ENCODE assay signal across 1 cellular context in the genomic region with DNA sequence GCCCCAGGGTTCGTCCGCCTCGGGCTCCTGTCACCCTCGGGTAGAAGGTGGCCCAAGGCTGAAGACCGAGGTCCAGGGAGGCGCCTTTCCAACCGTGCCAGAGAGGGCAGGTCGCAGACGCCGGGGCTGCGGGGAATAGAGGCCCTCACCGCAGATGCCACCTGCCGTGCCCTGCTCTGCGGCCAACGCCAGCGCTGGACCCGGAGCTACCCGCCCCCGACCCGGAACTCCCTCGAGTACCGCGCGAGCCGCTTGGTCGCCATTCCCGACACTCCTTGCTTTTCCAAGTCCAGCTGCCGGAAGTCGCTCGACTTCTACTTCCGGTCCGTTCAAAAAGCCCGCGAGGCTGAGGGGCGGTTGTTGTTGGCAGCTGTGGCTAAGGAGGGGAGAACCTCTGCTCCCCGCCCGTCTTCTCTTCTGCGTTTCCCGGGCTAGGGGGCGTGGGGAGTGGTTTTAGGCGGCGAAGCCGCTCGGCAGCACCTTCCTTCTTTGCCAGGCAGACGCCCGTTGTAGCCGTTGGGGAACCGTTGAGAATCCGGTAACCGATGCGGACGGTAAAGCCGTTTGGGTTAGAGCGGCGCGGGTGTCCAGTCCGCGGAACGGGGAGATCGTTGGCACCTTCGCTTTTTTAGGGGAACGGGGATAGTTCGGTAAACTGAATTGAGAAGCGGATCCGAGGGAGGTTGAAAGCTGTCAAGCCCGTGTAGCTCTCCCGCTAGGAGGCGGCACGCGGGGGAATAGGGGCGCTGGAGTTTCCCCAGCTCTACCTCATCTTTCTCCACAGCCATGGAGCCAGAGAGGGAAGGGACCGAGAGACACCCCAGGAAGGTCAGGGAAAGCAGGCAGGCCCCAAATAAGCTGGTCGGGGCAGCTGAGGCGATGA.
TF ChIP-seq lines count a peak whose summit lies in the region.

A gene with protein sequence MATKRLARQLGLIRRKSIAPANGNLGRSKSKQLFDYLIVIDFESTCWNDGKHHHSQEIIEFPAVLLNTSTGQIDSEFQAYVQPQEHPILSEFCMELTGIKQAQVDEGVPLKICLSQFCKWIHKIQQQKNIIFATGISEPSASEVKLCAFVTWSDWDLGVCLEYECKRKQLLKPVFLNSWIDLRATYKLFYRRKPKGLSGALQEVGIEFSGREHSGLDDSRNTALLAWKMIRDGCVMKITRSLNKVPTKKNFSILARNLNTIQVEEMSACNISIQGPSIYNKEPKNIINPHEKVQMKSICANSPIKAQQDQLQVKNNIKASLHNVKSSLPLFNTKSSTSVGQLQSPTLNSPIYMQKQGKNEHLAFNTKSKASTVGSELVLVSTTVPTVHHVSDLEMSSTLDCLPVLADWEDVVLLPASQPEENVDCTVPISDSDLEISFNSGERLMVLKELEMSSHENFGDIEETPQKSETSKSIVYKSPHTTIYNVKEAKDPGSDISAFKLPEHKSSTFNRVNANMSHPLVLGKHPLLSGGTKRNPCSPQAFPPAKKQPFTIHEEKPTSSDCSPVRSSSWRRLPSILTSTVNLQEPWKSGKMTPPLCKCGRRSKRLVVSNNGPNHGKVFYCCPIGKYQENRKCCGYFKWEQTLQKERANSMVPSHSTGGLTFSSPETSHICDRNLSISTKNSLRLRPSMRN (minus strand): TSS at position 305 of the 883 bp plus-strand sequence. CDS start 42 bp downstream, at position 263.
A gene with protein sequence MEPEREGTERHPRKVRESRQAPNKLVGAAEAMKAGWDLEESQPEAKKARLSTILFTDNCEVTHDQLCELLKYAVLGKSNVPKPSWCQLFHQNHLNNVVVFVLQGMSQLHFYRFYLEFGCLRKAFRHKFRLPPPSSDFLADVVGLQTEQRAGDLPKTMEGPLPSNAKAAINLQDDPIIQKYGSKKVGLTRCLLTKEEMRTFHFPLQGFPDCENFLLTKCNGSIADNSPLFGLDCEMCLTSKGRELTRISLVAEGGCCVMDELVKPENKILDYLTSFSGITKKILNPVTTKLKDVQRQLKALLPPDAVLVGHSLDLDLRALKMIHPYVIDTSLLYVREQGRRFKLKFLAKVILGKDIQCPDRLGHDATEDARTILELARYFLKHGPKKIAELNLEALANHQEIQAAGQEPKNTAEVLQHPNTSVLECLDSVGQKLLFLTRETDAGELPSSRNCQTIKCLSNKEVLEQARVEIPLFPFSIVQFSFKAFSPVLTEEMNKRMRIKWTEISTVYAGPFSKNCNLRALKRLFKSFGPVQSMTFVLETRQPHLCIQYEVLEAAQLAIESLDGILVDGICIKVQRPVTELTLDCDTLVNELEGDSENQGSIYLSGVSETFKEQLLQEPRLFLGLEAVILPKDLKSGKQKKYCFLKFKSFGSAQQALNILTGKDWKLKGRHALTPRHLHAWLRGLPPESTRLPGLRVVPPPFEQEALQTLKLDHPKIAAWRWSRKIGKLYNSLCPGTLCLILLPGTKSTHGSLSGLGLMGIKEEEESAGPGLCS (plus strand): TSS at position 360 of the 883 bp plus-strand sequence. CDS start 427 bp downstream, at position 787.

TF ChIP-seq in K562, 482 proteins besides CTCF, POLR2A, EP300 and RAD21 (continued from another document and continues in another):
- TF ChIP-seq, protein P1, sequence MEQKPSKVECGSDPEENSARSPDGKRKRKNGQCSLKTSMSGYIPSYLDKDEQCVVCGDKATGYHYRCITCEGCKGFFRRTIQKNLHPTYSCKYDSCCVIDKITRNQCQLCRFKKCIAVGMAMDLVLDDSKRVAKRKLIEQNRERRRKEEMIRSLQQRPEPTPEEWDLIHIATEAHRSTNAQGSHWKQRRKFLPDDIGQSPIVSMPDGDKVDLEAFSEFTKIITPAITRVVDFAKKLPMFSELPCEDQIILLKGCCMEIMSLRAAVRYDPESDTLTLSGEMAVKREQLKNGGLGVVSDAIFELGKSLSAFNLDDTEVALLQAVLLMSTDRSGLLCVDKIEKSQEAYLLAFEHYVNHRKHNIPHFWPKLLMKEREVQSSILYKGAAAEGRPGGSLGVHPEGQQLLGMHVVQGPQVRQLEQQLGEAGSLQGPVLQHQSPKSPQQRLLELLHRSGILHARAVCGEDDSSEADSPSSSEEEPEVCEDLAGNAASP (IDR thresholded peaks at IDR 0.05): no peak
- TF ChIP-seq ZNF217 (CRISPR knock-in tag; IDR thresholded peaks at IDR 0.05): no peak
- TF ChIP-seq, protein P2, sequence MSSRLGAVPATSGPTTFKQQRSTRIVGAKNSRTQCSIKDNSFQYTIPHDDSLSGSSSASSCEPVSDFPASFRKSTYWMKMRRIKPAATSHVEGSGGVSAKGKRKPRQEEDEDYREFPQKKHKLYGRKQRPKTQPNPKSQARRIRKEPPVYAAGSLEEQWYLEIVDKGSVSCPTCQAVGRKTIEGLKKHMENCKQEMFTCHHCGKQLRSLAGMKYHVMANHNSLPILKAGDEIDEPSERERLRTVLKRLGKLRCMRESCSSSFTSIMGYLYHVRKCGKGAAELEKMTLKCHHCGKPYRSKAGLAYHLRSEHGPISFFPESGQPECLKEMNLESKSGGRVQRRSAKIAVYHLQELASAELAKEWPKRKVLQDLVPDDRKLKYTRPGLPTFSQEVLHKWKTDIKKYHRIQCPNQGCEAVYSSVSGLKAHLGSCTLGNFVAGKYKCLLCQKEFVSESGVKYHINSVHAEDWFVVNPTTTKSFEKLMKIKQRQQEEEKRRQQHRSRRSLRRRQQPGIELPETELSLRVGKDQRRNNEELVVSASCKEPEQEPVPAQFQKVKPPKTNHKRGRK (tag; IDR thresholded peaks at IDR 0.05): no peak
- no peak for TF ChIP-seq SMAD2 (IDR thresholded peaks at IDR 0.05; ENCODE audit: low read depth, low read length)
- peak in 1 of 2 experiments; percentile 95; a peak in 2 of 4 replicates for TF ChIP-seq HDAC1 (IDR thresholded peaks at IDR 0.05)
- no peak for TF ChIP-seq KLF10 (CRISPR knock-in tag; IDR thresholded peaks at IDR 0.05)
- no peak for TF ChIP-seq RBM15 (IDR thresholded peaks at IDR 0.05; ENCODE audit: insufficient read depth, low read length)
- TF ChIP-seq ERF (CRISPR knock-in tag; IDR thresholded peaks at IDR 0.05): peak; percentile 50
- no peak for TF ChIP-seq ZNF239 (CRISPR knock-in tag; IDR thresholded peaks at IDR 0.05)
- TF ChIP-seq HNRNPK (IDR thresholded peaks at IDR 0.05; ENCODE audit: low read depth, low read length, poor library complexity, severe bottlenecking): no peak
- no peak for TF ChIP-seq PTBP1 (IDR thresholded peaks at IDR 0.05; ENCODE audit: low read depth, low read length)
- TF ChIP-seq SMAD3 (CRISPR knock-in tag; conservative IDR thresholded peaks at IDR 0.05): no peak
- no peak for TF ChIP-seq ZNF232 (CRISPR knock-in tag; IDR thresholded peaks at IDR 0.05)
- no peak for TF ChIP-seq HDGF (IDR thresholded peaks at IDR 0.05)
- TF ChIP-seq SAFB (IDR thresholded peaks at IDR 0.05; ENCODE audit: borderline replicate concordance, low read depth, low read length): no peak
- TF ChIP-seq, protein P3, sequence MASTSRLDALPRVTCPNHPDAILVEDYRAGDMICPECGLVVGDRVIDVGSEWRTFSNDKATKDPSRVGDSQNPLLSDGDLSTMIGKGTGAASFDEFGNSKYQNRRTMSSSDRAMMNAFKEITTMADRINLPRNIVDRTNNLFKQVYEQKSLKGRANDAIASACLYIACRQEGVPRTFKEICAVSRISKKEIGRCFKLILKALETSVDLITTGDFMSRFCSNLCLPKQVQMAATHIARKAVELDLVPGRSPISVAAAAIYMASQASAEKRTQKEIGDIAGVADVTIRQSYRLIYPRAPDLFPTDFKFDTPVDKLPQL (IDR thresholded peaks at IDR 0.05; ENCODE audit: extremely low read depth, insufficient read length): peak; percentile 14
- TF ChIP-seq ZNF584 (CRISPR knock-in tag; IDR thresholded peaks at IDR 0.05; ENCODE audit: low read depth): 0 out of 2 replicates have a peak, but pooled peaks have one; percentile 60
- TF ChIP-seq SRSF3 (IDR thresholded peaks at IDR 0.05; ENCODE audit: insufficient read depth, low read length): no peak
- no peak for TF ChIP-seq SMC3 (conservative IDR thresholded peaks at IDR 0.05; ENCODE audit: insufficient read depth, low read depth, low read length)
- TF ChIP-seq NR3C1 (CRISPR knock-in tag; IDR thresholded peaks at IDR 0.05): 0 out of 2 replicates have a peak, but pooled peaks have one; percentile 31
- TF ChIP-seq, protein P4, sequence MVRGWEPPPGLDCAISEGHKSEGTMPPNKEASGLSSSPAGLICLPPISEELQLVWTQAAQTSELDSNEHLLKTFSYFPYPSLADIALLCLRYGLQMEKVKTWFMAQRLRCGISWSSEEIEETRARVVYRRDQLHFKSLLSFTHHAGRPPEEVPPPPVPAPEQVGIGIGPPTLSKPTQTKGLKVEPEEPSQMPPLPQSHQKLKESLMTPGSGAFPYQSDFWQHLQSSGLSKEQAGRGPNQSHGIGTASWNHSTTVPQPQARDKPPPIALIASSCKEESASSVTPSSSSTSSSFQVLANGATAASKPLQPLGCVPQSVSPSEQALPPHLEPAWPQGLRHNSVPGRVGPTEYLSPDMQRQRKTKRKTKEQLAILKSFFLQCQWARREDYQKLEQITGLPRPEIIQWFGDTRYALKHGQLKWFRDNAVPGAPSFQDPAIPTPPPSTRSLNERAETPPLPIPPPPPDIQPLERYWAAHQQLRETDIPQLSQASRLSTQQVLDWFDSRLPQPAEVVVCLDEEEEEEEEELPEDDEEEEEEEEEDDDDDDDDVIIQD (CRISPR knock-in tag; IDR thresholded peaks at IDR 0.05): no peak
- peak; percentile 16 for TF ChIP-seq MEIS2 (IDR thresholded peaks at IDR 0.05; ENCODE audit: partially characterized antibody)
- TF ChIP-seq HDAC6 (IDR thresholded peaks at IDR 0.05; ENCODE audit: low read depth, low read length): no peak
- peak; percentile 15; the same call in 1 of the 2 replicates for TF ChIP-seq BRD4 (IDR thresholded peaks at IDR 0.05)
- TF ChIP-seq MCM3 (IDR thresholded peaks at IDR 0.05): no peak
- no peak for TF ChIP-seq PCBP1 (IDR thresholded peaks at IDR 0.05; ENCODE audit: low read depth, low read length, poor library complexity, severe bottlenecking)
- TF ChIP-seq MAFF (IDR thresholded peaks at IDR 0.05; ENCODE audit: low read length): no peak
- TF ChIP-seq GABPA (tag; conservative IDR thresholded peaks at IDR 0.05; ENCODE audit: low read depth): peak; percentile 99
- no peak for TF ChIP-seq ZNF311 (CRISPR knock-in tag; IDR thresholded peaks at IDR 0.05)
- no peak for TF ChIP-seq CEBPB (tag; IDR thresholded peaks at IDR 0.05)
- peak; percentile 10; the same call in 1 of the 2 replicates for TF ChIP-seq PRMT5 (CRISPR knock-in tag; IDR thresholded peaks at IDR 0.05)
- no peak for TF ChIP-seq ZNF212 (CRISPR knock-in tag; IDR thresholded peaks at IDR 0.05)
- TF ChIP-seq, protein P5, sequence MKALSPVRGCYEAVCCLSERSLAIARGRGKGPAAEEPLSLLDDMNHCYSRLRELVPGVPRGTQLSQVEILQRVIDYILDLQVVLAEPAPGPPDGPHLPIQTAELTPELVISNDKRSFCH (CRISPR knock-in tag; IDR thresholded peaks at IDR 0.05): no peak
- TF ChIP-seq, protein P5 (tag; IDR thresholded peaks at IDR 0.05): no peak
- TF ChIP-seq, protein P6, sequence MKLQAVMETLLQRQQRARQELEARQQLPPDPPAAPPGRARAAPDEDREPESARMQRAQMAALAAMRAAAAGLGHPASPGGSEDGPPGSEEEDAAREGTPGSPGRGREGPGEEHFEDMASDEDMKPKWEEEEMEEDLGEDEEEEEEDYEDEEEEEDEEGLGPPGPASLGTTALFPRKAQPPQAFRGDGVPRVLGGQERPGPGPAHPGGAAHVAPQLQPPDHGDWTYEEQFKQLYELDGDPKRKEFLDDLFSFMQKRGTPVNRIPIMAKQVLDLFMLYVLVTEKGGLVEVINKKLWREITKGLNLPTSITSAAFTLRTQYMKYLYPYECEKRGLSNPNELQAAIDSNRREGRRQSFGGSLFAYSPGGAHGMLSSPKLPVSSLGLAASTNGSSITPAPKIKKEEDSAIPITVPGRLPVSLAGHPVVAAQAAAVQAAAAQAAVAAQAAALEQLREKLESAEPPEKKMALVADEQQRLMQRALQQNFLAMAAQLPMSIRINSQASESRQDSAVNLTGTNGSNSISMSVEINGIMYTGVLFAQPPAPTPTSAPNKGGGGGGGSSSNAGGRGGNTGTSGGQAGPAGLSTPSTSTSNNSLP (IDR thresholded peaks at IDR 0.05; ENCODE audit: borderline replicate concordance, low read depth, low read length): no peak
- no peak; the same call in 1 of the 2 replicates for TF ChIP-seq ZNF282 (CRISPR knock-in tag; IDR thresholded peaks at IDR 0.05)
- TF ChIP-seq ZC3H8 (IDR thresholded peaks at IDR 0.05): no peak
- TF ChIP-seq HMGN3 (IDR thresholded peaks at IDR 0.05; ENCODE audit: borderline replicate concordance, extremely low read depth, insufficient read length, low read depth, low read length): no peak
- TF ChIP-seq ARNT (IDR thresholded peaks at IDR 0.05): peak; percentile 35 to 41; a peak in 1 of 4 replicates
- TF ChIP-seq NFATC3 (IDR thresholded peaks at IDR 0.05): no peak
- no peak for TF ChIP-seq NFYB (IDR thresholded peaks at IDR 0.05; ENCODE audit: extremely low read depth, insufficient read length)
- TF ChIP-seq, protein P7, sequence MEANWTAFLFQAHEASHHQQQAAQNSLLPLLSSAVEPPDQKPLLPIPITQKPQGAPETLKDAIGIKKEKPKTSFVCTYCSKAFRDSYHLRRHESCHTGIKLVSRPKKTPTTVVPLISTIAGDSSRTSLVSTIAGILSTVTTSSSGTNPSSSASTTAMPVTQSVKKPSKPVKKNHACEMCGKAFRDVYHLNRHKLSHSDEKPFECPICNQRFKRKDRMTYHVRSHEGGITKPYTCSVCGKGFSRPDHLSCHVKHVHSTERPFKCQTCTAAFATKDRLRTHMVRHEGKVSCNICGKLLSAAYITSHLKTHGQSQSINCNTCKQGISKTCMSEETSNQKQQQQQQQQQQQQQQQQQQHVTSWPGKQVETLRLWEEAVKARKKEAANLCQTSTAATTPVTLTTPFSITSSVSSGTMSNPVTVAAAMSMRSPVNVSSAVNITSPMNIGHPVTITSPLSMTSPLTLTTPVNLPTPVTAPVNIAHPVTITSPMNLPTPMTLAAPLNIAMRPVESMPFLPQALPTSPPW (CRISPR knock-in tag; IDR thresholded peaks at IDR 0.05): peak; percentile 84
- TF ChIP-seq, protein P8, sequence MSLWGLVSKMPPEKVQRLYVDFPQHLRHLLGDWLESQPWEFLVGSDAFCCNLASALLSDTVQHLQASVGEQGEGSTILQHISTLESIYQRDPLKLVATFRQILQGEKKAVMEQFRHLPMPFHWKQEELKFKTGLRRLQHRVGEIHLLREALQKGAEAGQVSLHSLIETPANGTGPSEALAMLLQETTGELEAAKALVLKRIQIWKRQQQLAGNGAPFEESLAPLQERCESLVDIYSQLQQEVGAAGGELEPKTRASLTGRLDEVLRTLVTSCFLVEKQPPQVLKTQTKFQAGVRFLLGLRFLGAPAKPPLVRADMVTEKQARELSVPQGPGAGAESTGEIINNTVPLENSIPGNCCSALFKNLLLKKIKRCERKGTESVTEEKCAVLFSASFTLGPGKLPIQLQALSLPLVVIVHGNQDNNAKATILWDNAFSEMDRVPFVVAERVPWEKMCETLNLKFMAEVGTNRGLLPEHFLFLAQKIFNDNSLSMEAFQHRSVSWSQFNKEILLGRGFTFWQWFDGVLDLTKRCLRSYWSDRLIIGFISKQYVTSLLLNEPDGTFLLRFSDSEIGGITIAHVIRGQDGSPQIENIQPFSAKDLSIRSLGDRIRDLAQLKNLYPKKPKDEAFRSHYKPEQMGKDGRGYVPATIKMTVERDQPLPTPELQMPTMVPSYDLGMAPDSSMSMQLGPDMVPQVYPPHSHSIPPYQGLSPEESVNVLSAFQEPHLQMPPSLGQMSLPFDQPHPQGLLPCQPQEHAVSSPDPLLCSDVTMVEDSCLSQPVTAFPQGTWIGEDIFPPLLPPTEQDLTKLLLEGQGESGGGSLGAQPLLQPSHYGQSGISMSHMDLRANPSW (CRISPR knock-in tag; IDR thresholded peaks at IDR 0.05): no peak
